8 cellular contexts compared by ENCODE assay signal in genomic region chr16:88069397-88070168, GRCh38.
DNase-seq lines count a peak whose midpoint lies in the region; ATAC-seq and TF ChIP-seq lines count a peak whose summit lies in the region.

No MANE protein-coding gene starts in this region.

- ATAC-seq in GM18867 (IDR thresholded peaks at IDR 0.05; ENCODE audit: unreplicated experiment) = peak; percentile 87
- peak; percentile 88 for ATAC-seq in GM21619 (IDR thresholded peaks at IDR 0.05; ENCODE audit: unreplicated experiment)
- ATAC-seq in HG03439 (IDR thresholded peaks at IDR 0.05; ENCODE audit: unreplicated experiment) = peak; percentile 82
- ATAC-seq in activated CD4-positive, alpha-beta T cell treated with anti-CD3 and anti-CD28 coated beads for 36 hours = no peak

- POLR2A ChIA-PET in activated CD4-positive, alpha-beta T cell treated with anti-CD3 and anti-CD28 coated beads for 36 hours (lab: Charles Lee) = no interaction called here

- H3K27me3 Mint-ChIP-seq in nephron (ENCODE audit: low read depth) = no peaks in the 10 kb centered on the region
- H3K27me3 Mint-ChIP-seq in activated CD4-positive, alpha-beta T cell treated with anti-CD3 and anti-CD28 coated beads for 36 hours = no peaks in the 10 kb centered on the region

- H3K27ac Mint-ChIP-seq in nephron = peak overlapping the region; percentile 69 to 96 (median 95)
- H3K27ac Mint-ChIP-seq in activated CD4-positive, alpha-beta T cell treated with anti-CD3 and anti-CD28 coated beads for 36 hours = no peak overlapping the region

- no peaks in the 10 kb centered on the region for H3K9me3 Mint-ChIP-seq in nephron
- H3K9me3 Mint-ChIP-seq in activated CD4-positive, alpha-beta T cell treated with anti-CD3 and anti-CD28 coated beads for 36 hours (ENCODE audit: low read depth) = no peaks in the 10 kb centered on the region

- H3K4me3 Mint-ChIP-seq in nephron = peak overlapping the region in 2 of 3 experiments; percentile 19 to 36
- H3K4me3 Mint-ChIP-seq in activated CD4-positive, alpha-beta T cell treated with anti-CD3 and anti-CD28 coated beads for 36 hours = no peak overlapping the region

- CTCF ChIA-PET in activated CD4-positive, alpha-beta T cell treated with anti-CD3 and anti-CD28 coated beads for 36 hours (lab: Charles Lee) = no interaction called here

- TF ChIP-seq CTCF in nephron (IDR thresholded peaks at IDR 0.05; ENCODE audit: unreplicated experiment in 3 of 3) = no peak

- no peak for DNase-seq in stimulated activated CD4-positive, alpha-beta T cell treated with anti-CD3 and anti-CD28 coated beads, Interleukin-1b, Interleukin-23, amount 100 ng/mL, for 48 hours
- no peak for DNase-seq in NCI-H2029 treated with DMSO at 0.1 percent for 48 hours (lab: John Stamatoyannopoulos, UW)
- DNase-seq in activated T-cell treated with anti-CD3 and anti-CD28 coated beads, Interleukin-2, amount 50 U/mL, for 1 hour = no peak
- DNase-seq in activated CD4-positive, alpha-beta T cell treated with anti-CD3 and anti-CD28 coated beads for 36 hours = no peak

- H3K4me1 Mint-ChIP-seq in nephron = peaks cover 18% of the 10 kb centered on the region
- no peaks in the 10 kb centered on the region for H3K4me1 Mint-ChIP-seq in activated CD4-positive, alpha-beta T cell treated with anti-CD3 and anti-CD28 coated beads for 36 hours

- peaks cover 10% of the 10 kb centered on the region for H3K36me3 Mint-ChIP-seq in nephron (ENCODE audit: low read depth)
- peaks cover 14% of the 10 kb centered on the region for H3K36me3 Mint-ChIP-seq in activated CD4-positive, alpha-beta T cell treated with anti-CD3 and anti-CD28 coated beads for 36 hours (ENCODE audit: low read depth)

- intact Hi-C loops in activated CD4-positive, alpha-beta T cell treated with anti-CD3 and anti-CD28 coated beads for 36 hours (cut with DNase I, micrococcal nuclease) = no loop called here
